ENCODE assay signal across 21 cellular contexts in the genomic region with DNA sequence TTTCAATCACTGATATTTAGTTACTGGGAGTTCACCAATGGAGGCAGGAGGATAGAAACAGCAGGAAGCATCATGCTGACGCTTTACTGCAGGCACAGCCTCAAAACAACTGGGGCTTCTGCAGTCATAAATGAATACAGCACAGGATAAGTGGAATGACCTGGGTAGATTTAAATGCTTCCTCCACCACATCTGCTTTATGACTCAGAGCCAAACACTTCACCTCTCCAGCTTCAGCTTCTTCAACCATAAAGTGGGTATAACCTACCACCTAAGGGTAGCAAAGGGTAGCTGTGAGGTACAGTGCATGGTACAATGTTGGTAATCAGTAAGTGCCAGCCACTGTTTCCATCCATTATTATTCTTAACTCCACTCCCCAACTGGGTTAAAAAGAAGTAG. TPM values are rescaled to one million over a fixed set of nuclear protein-coding genes. Genes with fewer than 3 reads are reported as not detected.
DNase-seq lines count a peak whose midpoint lies in the region; ATAC-seq and TF ChIP-seq lines count a peak whose summit lies in the region.
"Had no signal": no experiment of that assay in that cellular context is flagged by ENCODE, and none has a peak within 500 bp of the region (broad histone marks: within the 10 kb centered on the region; RNA-seq: fewer than 3 reads in every experiment).

No MANE protein-coding gene starts in this region.

- H3K36me3 ChIP-seq in brain microvascular endothelial cell (replicated peaks) (no peaks in the 10 kb centered on the region), mucosa of descending colon (ENCODE audit: low read depth) (no peaks in the 10 kb centered on the region)
- H3K36me3 ChIP-seq: BLaER1 treated with 17β-estradiol and CSF1 and Interleukin-3, amounts not matched to agents 10 nM and 100 nM; Peyer's patch; tibial artery had no signal

- H3K4me3 ChIP-seq in brain microvascular endothelial cell (ENCODE audit: low read depth, low read length) (no peak overlapping the region), mucosa of descending colon (no peak overlapping the region)
- H3K4me3 ChIP-seq: BLaER1 treated with 17β-estradiol and CSF1 and Interleukin-3, amounts not matched to agents 10 nM and 100 nM; lung; Peyer's patch; tibial artery had no signal

- in situ Hi-C loops in brain microvascular endothelial cell (cut with HindIII; ENCODE audit: low pct_ligation_motif_present, low sequenced_read_pairs), result no loop called here

- H3K9me3 ChIP-seq in mucosa of descending colon, result no peaks in the 10 kb centered on the region
- H3K9me3 ChIP-seq: Peyer's patch, tibial artery had no signal

- peak; percentile 16 for TF ChIP-seq CTCF in brain microvascular endothelial cell (IDR thresholded peaks at IDR 0.05; ENCODE audit: low read depth, low read length, missing control alignments)
- TF ChIP-seq CTCF in mucosa of descending colon (IDR thresholded peaks at IDR 0.05), result no peak

- peak; percentile 81 for DNase-seq in NCI-H2029 (lab: John Stamatoyannopoulos, UW)
- DNase-seq in brain microvascular endothelial cell, result peak; percentile 28
- DNase-seq in mucosa of descending colon, result no peak
- DNase-seq in C1 segment of cervical spinal cord (lab: John Stamatoyannopoulos, UW), result no peak
- DNase-seq in GOT3 (lab: John Stamatoyannopoulos, UW), result no peak
- DNase-seq in putamen (ENCODE audit: low spot score), result no peak
- DNase-seq: activated CD4-positive, alpha-beta memory T cell treated with anti-CD3 and anti-CD28 coated beads for 36 hours; activated T-cell treated with anti-CD3 and anti-CD28 coated beads, Interleukin-2, amount 50 U/mL, for 4 hours; caudate nucleus; DMS79 treated with DMSO at 0.1 percent for 48 hours; foreskin melanocyte; natural killer cell; NCI-H1694 treated with DMSO at 0.1 percent for 48 hours; NCI-H526 treated with DMSO at 0.1 percent for 48 hours; Peyer's patch; tibial artery had no signal

- peak; percentile 60 for ATAC-seq in GM19463 (IDR thresholded peaks at IDR 0.05; ENCODE audit: unreplicated experiment)
- ATAC-seq in mucosa of descending colon, result peak; percentile 73
- ATAC-seq in GM19328 (IDR thresholded peaks at IDR 0.05; ENCODE audit: unreplicated experiment), result no peak
- ATAC-seq: activated T-cell treated with anti-CD3 and anti-CD28 coated beads, Interleukin-2, amount 50 U/mL, for 4 hours had no signal

- H3K4me1 ChIP-seq in mucosa of descending colon (ENCODE audit: low read depth), result peaks cover 7% of the 10 kb centered on the region
- H3K4me1 ChIP-seq: Peyer's patch, tibial artery had no signal

- intact Hi-C loops in mucosa of descending colon (cut with DNase I, micrococcal nuclease), result no loop called here

- no peak overlapping the region for H3K27ac ChIP-seq in brain microvascular endothelial cell
- H3K27ac ChIP-seq: BLaER1 treated with 17β-estradiol and CSF1 and Interleukin-3, amounts not matched to agents 10 nM and 100 nM; Peyer's patch; tibial artery; VCaP had no signal

- H3K27me3 ChIP-seq in brain microvascular endothelial cell (replicated peaks), result no peaks in the 10 kb centered on the region
- H3K27me3 ChIP-seq: BLaER1 treated with 17β-estradiol and CSF1 and Interleukin-3, amounts not matched to agents 10 nM and 100 nM; Peyer's patch; tibial artery had no signal

RNA-seq across cellular contexts. Expression of a gene that starts 28.4 kb away (rescaled TPM):
- total RNA-seq in mucosa of descending colon, result 10 to 100 TPM; 17.2 to 40.7 (median 37.6) TPM
- total RNA-seq: activated CD4-positive, alpha-beta memory T cell treated with anti-CD3 and anti-CD28 coated beads for 36 hours; natural killer cell had no signal

Comparison
In these comparisons a context has a peak if more than half of its experiments do, and no peak if none do; other contexts are left out.
1. DNase-seq: peak in NCI-H2029 (single experiment) and brain microvascular endothelial cell (single experiment); none in mucosa of descending colon (0 of 3), C1 segment of cervical spinal cord (0 of 14), GOT3 (single experiment) and putamen (single experiment).